ENCODE assay signal across 16 cellular contexts in genomic region chr7:132425920-132426319, GRCh38.
"Had no signal": no experiment of that assay in that cellular context is flagged by ENCODE, and none has a peak within 500 bp of the region (broad histone marks: within the 10 kb centered on the region; RNA-seq: fewer than 3 reads in every experiment).

No MANE protein-coding gene starts in this region.

- H3K36me3 ChIP-seq: sigmoid colon had no signal

- H3K27me3 Mint-ChIP-seq: activated naive CD8-positive, alpha-beta T cell had no signal

- ATAC-seq: foreskin keratinocyte, left lobe of liver, psoas muscle had no signal

- H3K27ac ChIP-seq: foreskin keratinocyte, psoas muscle, sigmoid colon had no signal

- H3K36me3 Mint-ChIP-seq: memory B cell had no signal

- H3K4me1 Mint-ChIP-seq: memory B cell had no signal

- DNase-seq: activated CD4-positive, alpha-beta T cell treated with anti-CD3 and anti-CD28 coated beads, Interleukin-2, amount 10 ng/mL, durations not matched to agents 24 days and 14 days; activated effector memory CD4-positive, alpha-beta T cell treated with Interleukin-2 at 50 U/mL for 16 hours; activated T-cell treated with anti-CD3 and anti-CD28 coated beads, Interleukin-2, amount 50 U/mL, for 1 hour; aorta; foreskin keratinocyte; head of caudate nucleus; nucleus accumbens; psoas muscle; sigmoid colon; stimulated activated CD4-positive, alpha-beta T cell treated with anti-CD3 and anti-CD28 coated beads, Interleukin-2, amount 100 ng/mL, for 24 hours; stimulated activated naive CD4-positive, alpha-beta T cell treated with Interleukin-2 at 50 U/mL for 16 hours had no signal

- H3K27me3 ChIP-seq: foreskin keratinocyte, sigmoid colon had no signal

- H3K4me3 Mint-ChIP-seq: activated CD4-positive, alpha-beta T cell treated with anti-CD3 and anti-CD28 coated beads, Interleukin-2, amount 10 ng/mL, durations not matched to agents 24 days and 14 days; activated naive CD8-positive, alpha-beta T cell; memory B cell; T-helper 1 cell treated with Interleukin-12 subunit alpha and Interleukin-12 subunit beta and Interleukin-4 antibody, amounts not matched to agents 30 μg/mL and 1 μg/mL, for 36 hours; WTC11 had no signal

- H3K9me3 ChIP-seq: psoas muscle, sigmoid colon had no signal

- H3K4me3 ChIP-seq: psoas muscle, sigmoid colon had no signal

- H3K27ac Mint-ChIP-seq: activated CD4-positive, alpha-beta T cell treated with anti-CD3 and anti-CD28 coated beads, Interleukin-2, amount 10 ng/mL, durations not matched to agents 24 days and 14 days; activated naive CD8-positive, alpha-beta T cell; memory B cell; T-helper 1 cell treated with Interleukin-12 subunit alpha and Interleukin-12 subunit beta and Interleukin-4 antibody, amounts not matched to agents 30 μg/mL and 1 μg/mL, for 36 hours; WTC11 had no signal

- H3K4me1 ChIP-seq: foreskin keratinocyte, psoas muscle had no signal
